Comparison of ENCODE assay signal across 13 cellular contexts in genomic region chr5:111772456-111772855, GRCh38. TPM values are rescaled to one million over a fixed set of nuclear protein-coding genes. Genes with fewer than 3 reads are reported as not detected.
DNase-seq lines count a peak whose midpoint lies in the region; ATAC-seq and TF ChIP-seq lines count a peak whose summit lies in the region.
"Had no signal": no experiment of that assay in that cellular context is flagged by ENCODE, and none has a peak within 500 bp of the region (broad histone marks: within the 10 kb centered on the region; RNA-seq: fewer than 3 reads in every experiment).

No MANE protein-coding gene starts in this region.

- no peak overlapping the region for H3K4me2 ChIP-seq in GM23338

- H3K36me3 ChIP-seq in GM23338 (ENCODE audit: insufficient read depth) = no peaks in the 10 kb centered on the region
- H3K36me3 ChIP-seq: HAP-1, vagina had no signal

- ATAC-seq in GM23338 = peak; percentile 84
- ATAC-seq: esophagus mucosa; stimulated activated naive CD8-positive, alpha-beta T cell treated with anti-CD3 and anti-CD28 coated beads, Interleukin-15, Interleukin-2, amounts not matched to agents 100 U/mL and 50 U/mL, for 24 hours had no signal

- H4K20me1 ChIP-seq in GM23338 (replicated peaks; ENCODE audit: insufficient read depth) = no peaks in the 10 kb centered on the region

- H3K27ac Mint-ChIP-seq in GM23338 = no peak overlapping the region
- H3K27ac Mint-ChIP-seq: CD4-positive, alpha-beta T cell had no signal

- no peak for TF ChIP-seq CTCF in GM23338 (conservative IDR thresholded peaks at IDR 0.05; ENCODE audit: low read depth in 2 of 2)

- H3K27ac ChIP-seq in GM23338 (ENCODE audit: low read depth) = no peak overlapping the region
- H3K27ac ChIP-seq: vagina had no signal

- H2AFZ ChIP-seq in GM23338 = no peak overlapping the region

- no peaks in the 10 kb centered on the region for H3K9me3 Mint-ChIP-seq in GM23338
- H3K9me3 Mint-ChIP-seq: CD4-positive, alpha-beta T cell had no signal

- H3K27me3 ChIP-seq in GM23338 (ENCODE audit: insufficient read depth) = no peaks in the 10 kb centered on the region
- H3K27me3 ChIP-seq: vagina had no signal

- peak; percentile 81 for DNase-seq in DMS53 (lab: John Stamatoyannopoulos, UW)
- peak; percentile 90 for DNase-seq in GM23338 (ENCODE audit: low spot score)
- DNase-seq in RPMI8226 = peak; percentile 64
- peak; percentile 21 for DNase-seq in kidney tubule cell (ENCODE audit: low spot score)
- DNase-seq in OCI-M1 (lab: John Stamatoyannopoulos, UW) = no peak
- no peak for DNase-seq in NCI-H187 treated with DMSO at 0.1 percent for 48 hours (lab: John Stamatoyannopoulos, UW)
- no peak for DNase-seq in DMS153 treated with DMSO at 0.1 percent for 48 hours (lab: John Stamatoyannopoulos, UW; ENCODE audit: unreplicated experiment)
- DNase-seq: activated CD4-positive, alpha-beta T cell treated with anti-CD3 and anti-CD28 coated beads, Interleukin-2, amount 50 U/mL, for 48 hours; CD4-positive, alpha-beta T cell; stimulated activated naive CD8-positive, alpha-beta T cell treated with anti-CD3 and anti-CD28 coated beads, Interleukin-15, Interleukin-2, amounts not matched to agents 100 U/mL and 50 U/mL, for 24 hours had no signal

- no peaks in the 10 kb centered on the region for H3K9me2 ChIP-seq in GM23338 (ENCODE audit: insufficient read depth)

- H3K4me1 ChIP-seq in GM23338 (ENCODE audit: insufficient read depth) = peaks cover 3% of the 10 kb centered on the region; the same call in 1 of the 2 replicates

- H3K79me2 ChIP-seq in GM23338 (replicated peaks; ENCODE audit: insufficient read depth) = no peaks in the 10 kb centered on the region

- peaks cover 16% of the 10 kb centered on the region for H3K4me1 Mint-ChIP-seq in GM23338

- no peaks in the 10 kb centered on the region for H3K36me3 Mint-ChIP-seq in GM23338 (ENCODE audit: low read depth)

- no peak overlapping the region for H3K4me3 Mint-ChIP-seq in GM23338
- H3K4me3 Mint-ChIP-seq: CD4-positive, alpha-beta T cell had no signal

- no peak overlapping the region for H3K4me3 ChIP-seq in GM23338
- H3K4me3 ChIP-seq: HAP-1, vagina had no signal

- peaks cover 2% of the 10 kb centered on the region for H3K27me3 Mint-ChIP-seq in GM23338 (ENCODE audit: insufficient read depth, low read depth, poor library complexity)

- no peaks in the 10 kb centered on the region for H3F3A ChIP-seq in GM23338 (replicated peaks; ENCODE audit: low read depth)

TF ChIP-seq in GM23338, 12 proteins besides CTCF, POLR2A, EP300 and RAD21 (continues in another document):
- no peak for TF ChIP-seq NANOG (IDR thresholded peaks at IDR 0.05; ENCODE audit: borderline replicate concordance)
- no peak for TF ChIP-seq POLR2AphosphoS5 (IDR thresholded peaks at IDR 0.05; ENCODE audit: low read depth)
- no peak for TF ChIP-seq ZNF462 (CRISPR knock-in tag; IDR thresholded peaks at IDR 0.05)
- no peak for TF ChIP-seq ZNF114 (CRISPR knock-in tag; IDR thresholded peaks at IDR 0.05)
- TF ChIP-seq ZNF331 (CRISPR knock-in tag; IDR thresholded peaks at IDR 0.05; ENCODE audit: low read depth) = no peak
- TF ChIP-seq STAT1 (IDR thresholded peaks at IDR 0.05; ENCODE audit: unreplicated experiment) = no peak
- TF ChIP-seq JUNB (IDR thresholded peaks at IDR 0.05; ENCODE audit: unreplicated experiment) = no peak
- TF ChIP-seq ETS1 (IDR thresholded peaks at IDR 0.05) = no peak
- no peak for TF ChIP-seq EZH2 (IDR thresholded peaks at IDR 0.05; ENCODE audit: low read depth, unreplicated experiment)
- no peak for TF ChIP-seq EZH2phosphoT487 (IDR thresholded peaks at IDR 0.05; ENCODE audit: unreplicated experiment)

RNA-seq across cellular contexts. Expression of gene NREP, which starts 15.5 kb away (rescaled TPM):
- total RNA-seq in GM23338 (2014; rRNA removed; shearing (Covaris generic)) = 300 and 336 TPM in 2 replicates
- 260 and 264 TPM in 2 replicates for polyA plus RNA-seq in GM23338 (2016; fragmentation: Nextera tagmentation; extraction: Ambion mirVana)

Comparison
In these comparisons a context has a peak if more than half of its experiments do, and no peak if none do; other contexts are left out.
1. DNase-seq: peak in DMS53 (single experiment), GM23338 (single experiment), RPMI8226 (single experiment) and kidney tubule cell (single experiment); none in OCI-M1 (single experiment), NCI-H187 treated with DMSO at 0.1 percent for 48 hours (single experiment) and DMS153 treated with DMSO at 0.1 percent for 48 hours (single experiment).